In genomic region chr1:12290828-12291227, GRCh38 we compare ENCODE assay signal across 35 cellular contexts.
"Had no signal": no experiment of that assay in that cellular context is flagged by ENCODE, and none has a peak within 500 bp of the region (broad histone marks: within the 10 kb centered on the region; RNA-seq: fewer than 3 reads in every experiment).

No MANE protein-coding gene starts in this region.

- H3K27me3 ChIP-seq: adrenal gland, body of pancreas, brain microvascular endothelial cell, breast epithelium had no signal

- H3K27ac ChIP-seq: adrenal gland, body of pancreas, brain microvascular endothelial cell, breast epithelium, VCaP had no signal

- H3K4me1 ChIP-seq: adrenal gland, body of pancreas, breast epithelium had no signal

- H3K4me3 ChIP-seq: adrenal gland, body of pancreas, breast epithelium had no signal

- FAIRE-seq: astrocyte, TTC549 had no signal

- H3K9me3 ChIP-seq: adrenal gland, body of pancreas, breast epithelium had no signal

- ATAC-seq: activated CD8-positive, alpha-beta T cell treated with anti-CD3 and anti-CD28 coated beads for 36 hours; activated naive CD4-positive, alpha-beta T cell treated with anti-CD3 and anti-CD28 coated beads, Interleukin-2, amount 50 U/mL, for 72 hours; activated T-cell treated with anti-CD3 and anti-CD28 coated beads, Interleukin-2, amount 50 U/mL, for 4 hours; activated T-cell treated with anti-CD3 and anti-CD28 coated beads, Interleukin-2, amount 50 U/mL, for 72 hours; activated T-helper 17 cell treated with anti-CD3 and anti-CD28 coated beads, Interleukin-2, amount 50 U/mL, for 72 hours; body of pancreas had no signal

- DNase-seq: activated B cell treated with CpG ODN at 0.5 μM for 24 hours; activated CD4-positive, alpha-beta memory T cell treated with anti-CD3 and anti-CD28 coated beads for 36 hours; activated CD4-positive, alpha-beta T cell treated with anti-CD3 and anti-CD28 coated beads for 4 hours; activated CD4-positive, alpha-beta T cell treated with anti-CD3 and anti-CD28 coated beads, Interleukin-2, amount 10 ng/mL, durations not matched to agents 24 days and 14 days; activated CD4-positive, alpha-beta T cell treated with anti-CD3 and anti-CD28 coated beads, Interleukin-2, amount 50 U/mL, for 1 hour; activated CD4-positive, alpha-beta T cell treated with anti-CD3 and anti-CD28 coated beads, Interleukin-2, amount 50 U/mL, for 4 hours; activated CD4-positive, CD25-positive, alpha-beta regulatory T cell treated with anti-CD3 and anti-CD28 coated beads, Interleukin-2, amount 50 U/mL, for 72 hours; activated CD8-positive, alpha-beta memory T cell treated with anti-CD3 and anti-CD28 coated beads, Interleukin-2, amount 50 U/mL, for 4 hours; activated CD8-positive, alpha-beta T cell treated with anti-CD3 and anti-CD28 coated beads for 36 hours; activated effector memory CD4-positive, alpha-beta T cell treated with anti-CD3 and anti-CD28 coated beads, Interleukin-2, amount 50 U/mL, for 16 hours; activated gamma-delta T cell treated with Interleukin-2 at 50 U/mL for 16 hours; activated naive CD4-positive, alpha-beta T cell; activated naive CD4-positive, alpha-beta T cell treated with anti-CD3 and anti-CD28 coated beads for 36 hours; activated naive CD4-positive, alpha-beta T cell treated with anti-CD3 and anti-CD28 coated beads, Interleukin-2, amount 50 U/mL, for 16 hours; activated naive CD8-positive, alpha-beta T cell treated with anti-CD3 and anti-CD28 coated beads for 36 hours; activated T-cell treated with anti-CD3 and anti-CD28 coated beads for 4 hours; activated T-cell treated with anti-CD3 and anti-CD28 coated beads, Interleukin-2, amount 50 U/mL, for 1 hour; activated T-cell treated with anti-CD3 and anti-CD28 coated beads, Interleukin-2, amount 50 U/mL, for 4 hours; activated T-cell treated with anti-CD3 and anti-CD28 coated beads, Interleukin-2, amount 50 U/mL, for 72 hours; adrenal gland; amniotic stem cell; aorta; body of pancreas; brain microvascular endothelial cell; caudate nucleus; cerebellar nuclear complex; T-helper 1 cell; T-helper 2 cell; T-helper 9 cell had no signal
